ENCODE assay signal across 29 cellular contexts in the genomic region with DNA sequence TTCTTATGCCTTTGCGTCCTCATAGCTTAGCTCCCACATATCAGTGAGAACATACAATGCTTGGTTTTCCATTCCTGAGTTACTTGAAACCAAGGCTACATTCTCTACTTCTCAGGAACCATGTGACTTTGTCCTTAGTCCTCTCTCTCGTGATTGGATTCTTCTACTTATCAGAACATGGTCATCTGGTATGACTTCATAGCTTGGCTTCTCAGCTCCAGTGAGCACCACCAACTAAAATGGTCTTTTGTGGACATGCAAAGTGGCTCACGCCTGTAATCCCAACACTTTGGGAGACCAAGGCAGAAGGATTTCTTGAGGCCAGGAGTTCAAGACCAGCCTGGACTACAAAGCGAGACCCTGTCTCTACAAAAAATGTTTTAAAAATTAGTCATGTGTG.
"Had no signal": no experiment of that assay in that cellular context is flagged by ENCODE, and none has a peak within 500 bp of the region (broad histone marks: within the 10 kb centered on the region; RNA-seq: fewer than 3 reads in every experiment).

No MANE protein-coding gene starts in this region.

- H3K27me3 ChIP-seq: colonic mucosa, esophagus muscularis mucosa, esophagus squamous epithelium, gastrocnemius medialis, gastroesophageal sphincter, heart left ventricle, heart right ventricle had no signal

- H3K36me3 ChIP-seq: colonic mucosa, esophagus muscularis mucosa, esophagus squamous epithelium, gastrocnemius medialis, gastroesophageal sphincter, heart left ventricle, heart right ventricle had no signal

- H3K4me3 Mint-ChIP-seq: dendritic cell treated with granulocyte-macrophage colony-stimulating factor and Interleukin-4, amounts not matched to agents 40 ng/mL and 50 ng/mL, for 4 days; effector memory CD8-positive, alpha-beta T cell; endodermal cell had no signal

- DNase-seq: colonic mucosa; cortex of kidney; dermis blood vessel endothelial cell; dorsolateral prefrontal cortex; effector CD4-positive, alpha-beta T cell; effector CD8-positive, alpha-beta T cell; effector memory CD4-positive, alpha-beta T cell; effector memory CD8-positive, alpha-beta T cell; endodermal cell; erythroblast; esophagus squamous epithelium; foreskin fibroblast; foreskin keratinocyte; foreskin melanocyte; gastrocnemius medialis; glutamatergic neuron; head of caudate nucleus; heart left ventricle; heart right ventricle had no signal

- H3K9me3 ChIP-seq: colonic mucosa, esophagus muscularis mucosa, esophagus squamous epithelium, gastrocnemius medialis, gastroesophageal sphincter, heart left ventricle, heart right ventricle had no signal

- H3K27ac Mint-ChIP-seq: dendritic cell treated with granulocyte-macrophage colony-stimulating factor and Interleukin-4, amounts not matched to agents 40 ng/mL and 50 ng/mL, for 4 days; effector memory CD8-positive, alpha-beta T cell; endodermal cell had no signal

- H3K9me3 Mint-ChIP-seq: dendritic cell treated with granulocyte-macrophage colony-stimulating factor and Interleukin-4, amounts not matched to agents 40 ng/mL and 50 ng/mL, for 4 days; effector memory CD8-positive, alpha-beta T cell; endodermal cell had no signal

- H3K4me1 Mint-ChIP-seq: endodermal cell had no signal

- ATAC-seq: effector memory CD8-positive, alpha-beta T cell; esophagus mucosa; foreskin keratinocyte; gastrocnemius medialis; gastroesophageal sphincter; heart left ventricle; heart right ventricle had no signal

- H3K27ac ChIP-seq: colonic mucosa, coronary artery, dorsolateral prefrontal cortex, epithelial cell of prostate, esophagus muscularis mucosa, esophagus squamous epithelium, foreskin keratinocyte, gastrocnemius medialis, gastroesophageal sphincter, heart left ventricle, heart right ventricle had no signal

- H3K4me1 ChIP-seq: colonic mucosa, esophagus muscularis mucosa, esophagus squamous epithelium, foreskin keratinocyte, gastroesophageal sphincter, heart left ventricle, heart right ventricle had no signal

- FAIRE-seq: colon, endometrium, endothelial cell of umbilical vein, frontal cortex had no signal

- H3K4me3 ChIP-seq: colonic mucosa, coronary artery, dorsolateral prefrontal cortex, esophagus muscularis mucosa, esophagus squamous epithelium, gastrocnemius medialis, gastroesophageal sphincter, heart left ventricle, heart right ventricle had no signal

- H3K27me3 Mint-ChIP-seq: dendritic cell treated with granulocyte-macrophage colony-stimulating factor and Interleukin-4, amounts not matched to agents 40 ng/mL and 50 ng/mL, for 4 days had no signal
